8 cellular contexts compared by ENCODE assay signal in the genomic region with DNA sequence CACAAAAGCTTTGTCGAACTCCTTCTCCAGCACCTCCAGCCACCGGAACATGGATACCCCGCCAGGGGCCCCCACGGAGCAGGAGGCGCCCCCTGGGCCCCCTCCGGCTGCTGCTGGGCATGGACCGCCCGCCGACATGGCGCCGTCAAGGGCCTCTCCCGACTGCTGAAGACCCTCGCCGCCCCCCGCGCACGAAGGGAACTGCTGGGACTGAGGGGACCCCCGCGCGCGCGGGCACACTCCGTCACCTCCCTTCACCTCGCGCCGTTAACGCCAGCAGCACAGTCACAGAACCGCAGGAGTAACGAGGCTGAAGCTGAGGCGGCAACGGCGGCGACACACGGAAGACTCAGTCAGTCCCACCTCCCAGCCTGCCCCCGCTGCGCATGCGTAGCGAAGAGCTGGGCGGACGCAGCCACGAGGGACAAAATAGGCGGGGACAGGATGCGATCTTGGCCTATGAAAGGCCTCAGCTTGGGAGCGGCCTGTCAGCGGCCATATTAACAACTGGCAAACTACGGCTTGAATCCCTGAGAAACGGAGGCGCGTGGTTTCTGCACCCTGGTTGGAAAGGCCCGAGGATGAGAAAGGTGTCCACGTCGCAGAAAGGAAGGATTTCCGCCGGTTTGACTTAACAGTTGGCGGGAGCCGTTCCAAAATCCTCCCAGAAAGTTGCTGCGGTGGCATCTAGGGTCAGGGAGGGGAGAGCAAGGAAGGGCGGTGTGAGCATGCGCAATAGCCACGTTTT. TPM values are rescaled to one million over a fixed set of nuclear protein-coding genes. Genes with fewer than 3 reads are reported as not detected.
DNase-seq lines count a peak whose midpoint lies in the region; ATAC-seq and TF ChIP-seq lines count a peak whose summit lies in the region.

A gene (minus strand): TSS at position 361 of the 748 bp plus-strand sequence. CDS start 223 bp downstream, at position 138.

- H3K36me3 ChIP-seq in adrenal gland (replicated peaks in 1 of 2): no peaks in the 10 kb centered on the region
- H3K36me3 ChIP-seq in heart left ventricle: peaks cover 0 to 11% (median 0%) of the 10 kb centered on the region in 9 donors

- ATAC-seq in HG02798 (IDR thresholded peaks at IDR 0.05; ENCODE audit: poor library complexity, unreplicated experiment) (peak; percentile 92), heart left ventricle (peak; percentile 99 to 100 (median 100))

- DNase-seq in NCI-H1436 (lab: John Stamatoyannopoulos, UW) (peak; percentile 94), T follicular helper cell (ENCODE audit: low read depth) (peak; percentile 92), adrenal gland (peak; percentile 95 to 98 (median 97)), heart left ventricle (peak; percentile 96 to 98 (median 98)), pons (ENCODE audit: low spot score) (peak; percentile 99), type B pancreatic cell (ENCODE audit: extremely low spot score, unreplicated experiment) (peak; percentile 90)

- intact Hi-C loops in adrenal gland (cut with DNase I): loop anchor here in 1 of 2 donors (10.0 kb wide), 1 partner anchor 48 kb away; no protein-coding TSS in a partner anchor
- intact Hi-C loops in heart left ventricle (cut with DNase I): loop anchor here in 7 of 10 donors (5.0 to 10.0 kb wide), 6 partner anchors 45 to 258 kb away; a partner anchor contains a TSS

- H3K4me1 Mint-ChIP-seq in type B pancreatic cell (ENCODE audit: unreplicated experiment): peaks cover 23% of the 10 kb centered on the region

- peaks cover 22% of the 10 kb centered on the region for H3K36me3 Mint-ChIP-seq in type B pancreatic cell

- 0 to 2% (median 0%) methylated on average over 18 to 60 of the region's 60 CpGs for WGBS in adrenal gland, 4 donors
- 0 to 1% (median 1%) methylated on average over 19 to 60 of the region's 60 CpGs for WGBS in heart left ventricle, 4 donors

- peak within 1 kb of the TSS; percentile 97 for H3K27ac Mint-ChIP-seq in type B pancreatic cell

- peak within 1 kb of the TSS; percentile 99 for H3K4me3 Mint-ChIP-seq in type B pancreatic cell

- TF ChIP-seq CTCF in GM12875 (IDR thresholded peaks at IDR 0.05; ENCODE audit: borderline replicate concordance, insufficient read depth, low read depth, low read length): peak; percentile 27; the same call in 1 of the 2 replicates
- peak in 2 of 6 experiments; percentile 18 to 25 for TF ChIP-seq CTCF in adrenal gland (IDR thresholded peaks at IDR 0.05)
- TF ChIP-seq CTCF in heart left ventricle (IDR thresholded peaks at IDR 0.05): peak in 5 of 12 donors; percentile 8 to 38 (median 15)
- TF ChIP-seq CTCF in type B pancreatic cell (conservative IDR thresholded peaks at IDR 0.05): peak; percentile 41

- H3K27ac ChIP-seq in adrenal gland (peak within 1 kb of the TSS; percentile 66 to 89 (median 87)), heart left ventricle (peak within 1 kb of the TSS; percentile 73 to 96 (median 92))

- H3K27me3 ChIP-seq in adrenal gland (no peaks in the 10 kb centered on the region), heart left ventricle (no peaks in the 10 kb centered on the region)

- TF ChIP-seq POLR2A in adrenal gland (IDR thresholded peaks at IDR 0.05): peak; percentile 29 to 88
- TF ChIP-seq POLR2A in heart left ventricle (IDR thresholded peaks at IDR 0.05): peak in 1 of 2 donors; percentile 86

- H3K4me1 ChIP-seq in adrenal gland (replicated peaks in 1 of 2) (peaks cover 12 to 28% of the 10 kb centered on the region in 2 donors), heart left ventricle (peaks cover 0 to 35% (median 27%) of the 10 kb centered on the region in 12 donors)

- H3K9me3 ChIP-seq in adrenal gland (replicated peaks in 1 of 3) (no peaks in the 10 kb centered on the region), heart left ventricle (peaks cover 0 to 4% (median 0%) of the 10 kb centered on the region in 12 donors)

- H3K4me3 ChIP-seq in GM12875 (ENCODE audit: low read depth, low read length) (peak within 1 kb of the TSS; percentile 50), adrenal gland (peak within 1 kb of the TSS; percentile 82 to 99 (median 90)), heart left ventricle (peak within 1 kb of the TSS; percentile 74 to 99 (median 90))

- no peaks in the 10 kb centered on the region for H3K9me3 Mint-ChIP-seq in type B pancreatic cell

- H3K27me3 Mint-ChIP-seq in type B pancreatic cell: no peaks in the 10 kb centered on the region

RNA-seq across cellular contexts. Expression of the gene that starts here (rescaled TPM):
- total RNA-seq in adrenal gland: 10 to 100 TPM; 13.9 to 22.6 (median 19.6) TPM
- 10 to 100 TPM; 12.3 to 30.6 (median 23.1) TPM for polyA plus RNA-seq in adrenal gland
- 10 to 100 TPM; 16.4 to 29.9 (median 21.5) TPM for total RNA-seq in heart left ventricle
- polyA plus RNA-seq in heart left ventricle: 10 to 100 TPM; 13.5 to 16.2 TPM
- total RNA-seq in type B pancreatic cell (ENCODE audit: low replicate concordance): 32.8 and 34.5 TPM in 2 replicates

Comparison
In these comparisons a context has a peak if more than half of its experiments do, and no peak if none do; other contexts are left out.
1. Peak in every context shown above with its lines: DNase-seq, ATAC-seq, H3K4me3 ChIP-seq and H3K27ac ChIP-seq.